Comparison of ENCODE assay signal across 1 cellular context in genomic region chr3:78873641-78874040, GRCh38.
TF ChIP-seq lines count a peak whose summit lies in the region.

No MANE protein-coding gene starts in this region.

TF ChIP-seq in WTC11, 78 proteins besides CTCF, POLR2A, EP300 and RAD21 (continued from another document):
- TF ChIP-seq PRDM15 (CRISPR knock-in tag; IDR thresholded peaks at IDR 0.05), result no peak
- no peak for TF ChIP-seq ZNF263 (CRISPR knock-in tag; IDR thresholded peaks at IDR 0.05; ENCODE audit: low read depth)
- TF ChIP-seq ZMAT4 (CRISPR knock-in tag; IDR thresholded peaks at IDR 0.05), result no peak
- TF ChIP-seq, protein P1, sequence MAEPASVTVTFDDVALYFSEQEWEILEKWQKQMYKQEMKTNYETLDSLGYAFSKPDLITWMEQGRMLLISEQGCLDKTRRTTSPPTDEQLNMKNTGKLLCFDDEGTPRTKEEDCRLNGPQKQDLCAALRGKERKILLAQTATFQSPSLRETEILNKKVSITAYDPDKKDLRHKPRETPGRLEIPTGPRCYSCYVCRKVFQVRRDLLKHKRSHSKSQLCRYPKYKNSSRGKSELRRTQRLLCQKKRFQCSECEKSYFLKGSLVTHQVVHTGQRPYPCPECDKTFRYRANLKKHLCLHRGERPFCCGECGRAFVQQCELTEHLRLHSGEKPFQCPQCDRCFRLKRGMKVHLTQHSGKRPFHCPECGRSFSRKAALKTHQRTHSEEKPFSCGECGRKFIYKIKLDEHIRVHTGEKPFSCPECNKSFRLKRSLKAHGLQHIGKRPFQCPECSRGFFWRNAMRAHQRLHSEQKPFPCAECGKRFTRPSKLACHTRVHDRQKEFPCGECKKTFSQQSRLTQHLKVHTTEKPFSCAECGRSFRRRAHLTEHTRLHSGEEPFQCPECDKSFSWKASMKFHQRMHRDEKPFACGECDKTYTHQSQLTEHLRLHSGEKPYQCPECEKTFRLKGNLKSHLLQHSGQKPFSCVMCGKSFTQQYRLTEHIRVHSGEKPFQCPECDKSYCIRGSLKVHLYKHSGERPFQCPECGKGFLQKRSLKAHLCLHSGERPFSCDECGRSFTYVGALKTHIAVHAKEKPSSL (CRISPR knock-in tag; conservative IDR thresholded peaks at IDR 0.05), result no peak
- TF ChIP-seq CDX4 (CRISPR knock-in tag; IDR thresholded peaks at IDR 0.05; ENCODE audit: borderline replicate concordance), result no peak
- TF ChIP-seq FOXP1 (CRISPR knock-in tag; IDR thresholded peaks at IDR 0.05; ENCODE audit: borderline replicate concordance), result no peak
- TF ChIP-seq OVOL2 (CRISPR knock-in tag; IDR thresholded peaks at IDR 0.05; ENCODE audit: borderline replicate concordance), result no peak
- no peak for TF ChIP-seq NFYB (CRISPR knock-in tag; conservative IDR thresholded peaks at IDR 0.05; ENCODE audit: low read depth)
- no peak for TF ChIP-seq KAT7 (CRISPR knock-in tag; IDR thresholded peaks at IDR 0.05; ENCODE audit: borderline replicate concordance)
- TF ChIP-seq JUN (CRISPR knock-in tag; IDR thresholded peaks at IDR 0.05), result no peak
